20 cellular contexts compared by ENCODE assay signal in genomic region chr2:128391679-128392078, GRCh38.
"Had no signal": no experiment of that assay in that cellular context is flagged by ENCODE, and none has a peak within 500 bp of the region (broad histone marks: within the 10 kb centered on the region; RNA-seq: fewer than 3 reads in every experiment).

No MANE protein-coding gene starts in this region.

- H3K9me3 Mint-ChIP-seq: naive B cell; nephron; stimulated activated effector memory CD8-positive, alpha-beta T cell treated with anti-CD3 and anti-CD28 coated beads, Interleukin-12 subunit alpha, Interleukin-12 subunit beta, amount 100 ng/mL, for 72 hours; stimulated activated naive CD8-positive, alpha-beta T cell treated with anti-CD3 and anti-CD28 coated beads, Interleukin-15, Interleukin-2, amounts not matched to agents 100 ng/mL and 50 ng/mL, for 24 hours had no signal

- H3K27ac ChIP-seq: coronary artery, gastroesophageal sphincter, parathyroid adenoma, psoas muscle, right lobe of liver had no signal

- H3K4me3 ChIP-seq: coronary artery, gastroesophageal sphincter, lung, psoas muscle, right lobe of liver had no signal

- H3K36me3 ChIP-seq: gastroesophageal sphincter, right lobe of liver had no signal

- H3K36me3 Mint-ChIP-seq: naive B cell; stimulated activated effector memory CD8-positive, alpha-beta T cell treated with anti-CD3 and anti-CD28 coated beads, Interleukin-12 subunit alpha, Interleukin-12 subunit beta, amount 100 ng/mL, for 72 hours had no signal

- H3K27me3 Mint-ChIP-seq: naive B cell; stimulated activated naive CD8-positive, alpha-beta T cell treated with anti-CD3 and anti-CD28 coated beads, Interleukin-15, Interleukin-2, amounts not matched to agents 100 ng/mL and 50 ng/mL, for 24 hours had no signal

- H3K27me3 ChIP-seq: gastroesophageal sphincter, right lobe of liver had no signal

- H3K27ac Mint-ChIP-seq: naive B cell; stimulated activated effector memory CD8-positive, alpha-beta T cell treated with anti-CD3 and anti-CD28 coated beads, Interleukin-12 subunit alpha, Interleukin-12 subunit beta, amount 100 ng/mL, for 72 hours; stimulated activated naive CD8-positive, alpha-beta T cell treated with anti-CD3 and anti-CD28 coated beads, Interleukin-15, Interleukin-2, amounts not matched to agents 100 ng/mL and 50 ng/mL, for 24 hours had no signal

- ATAC-seq: gastroesophageal sphincter; left colon; left ventricle myocardium superior; psoas muscle; stimulated activated effector memory CD8-positive, alpha-beta T cell treated with anti-CD3 and anti-CD28 coated beads, Interleukin-12 subunit alpha, Interleukin-12 subunit beta, amount 100 ng/mL, for 72 hours had no signal

- H3K4me1 Mint-ChIP-seq: naive B cell; stimulated activated effector memory CD8-positive, alpha-beta T cell treated with anti-CD3 and anti-CD28 coated beads, Interleukin-12 subunit alpha, Interleukin-12 subunit beta, amount 100 ng/mL, for 72 hours had no signal

- H3K9ac ChIP-seq: parathyroid adenoma had no signal

- H3K4me3 Mint-ChIP-seq: naive B cell; nephron; stimulated activated effector memory CD8-positive, alpha-beta T cell treated with anti-CD3 and anti-CD28 coated beads, Interleukin-12 subunit alpha, Interleukin-12 subunit beta, amount 100 ng/mL, for 72 hours; stimulated activated naive CD8-positive, alpha-beta T cell treated with anti-CD3 and anti-CD28 coated beads, Interleukin-15, Interleukin-2, amounts not matched to agents 100 ng/mL and 50 ng/mL, for 24 hours had no signal

- H3K9me3 ChIP-seq: gastroesophageal sphincter, psoas muscle, right lobe of liver had no signal

- H3K4me1 ChIP-seq: gastroesophageal sphincter, parathyroid adenoma, psoas muscle, right lobe of liver had no signal

- DNase-seq: effector CD8-positive, alpha-beta T cell; glutamatergic neuron; left colon; left ventricle myocardium superior; mesendoderm; naive B cell; occipital lobe; retina; stimulated activated CD4-positive, alpha-beta T cell treated with anti-CD3 and anti-CD28 coated beads, Interleukin-4, amount 100 ng/mL, for 1 hour; stimulated activated CD8-positive, alpha-beta memory T cell treated with anti-CD3 and anti-CD28 coated beads, Interleukin-4, amount 100 ng/mL, for 48 hours; substantia nigra had no signal

- H2AFZ ChIP-seq: parathyroid adenoma had no signal
